ENCODE assay signal across 10 cellular contexts in genomic region chr7:143148050-143148449, GRCh38. TPM values are rescaled to one million over a fixed set of nuclear protein-coding genes. Genes with fewer than 3 reads are reported as not detected.
"Had no signal": no experiment of that assay in that cellular context is flagged by ENCODE, and none has a peak within 500 bp of the region (broad histone marks: within the 10 kb centered on the region; RNA-seq: fewer than 3 reads in every experiment).

No MANE protein-coding gene starts in this region.

- DNase-seq: GM23248, GOT3, H7, HFFc6 had no signal

- H3K4me3 ChIP-seq: GM23248, HAP-1 had no signal

- H3K9me3 ChIP-seq: HAP-1 had no signal

- ATAC-seq: HCT116, HepG2 had no signal

- H3K36me3 ChIP-seq: HAP-1 had no signal

- H3K27ac ChIP-seq: GM23248, HL-60 had no signal

- H3K4me1 ChIP-seq: HAP-1 had no signal

RNA-seq across cellular contexts. Expression of gene PIP, which starts 16.2 kb away (rescaled TPM):
- total RNA-seq: GM23248, H4, H7, HepG2, HFFc6, HT1080 had no signal

RNA-seq across cellular contexts. Expression of gene TAS2R39, which starts 35.2 kb away (rescaled TPM):
- total RNA-seq: GM23248, H4, H7, HepG2, HFFc6, HT1080 had no signal
